ENCODE assay signal across 1 cellular context in the genomic region with DNA sequence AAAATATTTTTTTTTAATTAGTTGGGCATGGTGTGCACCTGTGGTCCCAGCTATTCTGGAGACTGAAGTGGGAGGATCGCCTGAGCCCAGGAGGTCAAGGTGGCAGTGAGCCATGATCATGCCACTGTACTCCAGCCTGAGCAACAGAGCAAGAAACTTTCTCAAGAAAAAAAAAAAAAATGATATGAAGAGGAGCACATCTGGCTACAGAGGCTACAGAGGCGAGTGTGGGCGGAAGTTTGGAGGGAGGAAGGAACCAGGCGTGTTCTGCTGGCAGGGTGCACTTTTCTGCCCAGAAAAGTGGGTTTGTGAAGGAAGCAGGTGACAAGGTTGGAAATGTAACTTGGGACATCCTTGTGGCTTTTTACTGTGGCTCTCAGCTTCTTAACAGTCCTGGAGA.
TF ChIP-seq lines count a peak whose summit lies in the region.

No MANE protein-coding gene starts in this region.

TF ChIP-seq in SK-N-SH, 30 proteins besides CTCF, POLR2A, EP300 and RAD21:
- TF ChIP-seq TCF12 (IDR thresholded peaks at IDR 0.05), result no peak
- no peak for TF ChIP-seq TAF1 (IDR thresholded peaks at IDR 0.05; ENCODE audit: borderline replicate concordance, low read depth, low read length)
- TF ChIP-seq CHD2 (IDR thresholded peaks at IDR 0.05; ENCODE audit: low read length, partially characterized antibody), result no peak
- TF ChIP-seq GABPA (IDR thresholded peaks at IDR 0.05; ENCODE audit: low read depth), result no peak
- TF ChIP-seq RXRA (IDR thresholded peaks at IDR 0.05; ENCODE audit: borderline replicate concordance, low read depth), result no peak
- no peak for TF ChIP-seq FOSL2 (IDR thresholded peaks at IDR 0.05; ENCODE audit: borderline replicate concordance, low read depth)
